20 cellular contexts compared by ENCODE assay signal in the genomic region with DNA sequence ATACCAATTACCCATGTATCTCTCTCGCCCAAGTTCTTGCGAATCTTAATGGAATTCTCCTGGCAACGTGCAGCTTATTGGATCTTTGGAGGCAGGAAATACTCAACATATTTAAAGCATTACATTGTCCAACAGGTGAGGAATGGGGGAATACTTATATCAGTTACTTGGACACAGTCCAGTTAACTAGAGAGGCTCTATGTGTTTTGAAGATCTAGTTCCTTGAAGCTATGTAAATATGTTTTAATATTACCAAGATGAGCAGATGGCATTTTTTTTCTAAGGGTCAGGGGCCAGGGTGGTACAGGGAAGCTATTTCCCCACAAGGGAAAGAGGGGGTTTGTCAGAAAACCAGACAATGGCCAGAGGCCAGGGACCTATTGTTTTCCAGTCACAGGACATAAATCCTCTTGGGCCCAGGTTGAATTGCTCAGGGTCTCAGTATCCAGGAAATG. TPM values are rescaled to one million over a fixed set of nuclear protein-coding genes. Genes with fewer than 3 reads are reported as not detected.
DNase-seq lines count a peak whose midpoint lies in the region; ATAC-seq and TF ChIP-seq lines count a peak whose summit lies in the region.
"Had no signal": no experiment of that assay in that cellular context is flagged by ENCODE, and none has a peak within 500 bp of the region (broad histone marks: within the 10 kb centered on the region; RNA-seq: fewer than 3 reads in every experiment).

No MANE protein-coding gene starts in this region.

- H3K9ac ChIP-seq in PC-3 (ENCODE audit: low read length), result no peak overlapping the region

- no peaks in the 10 kb centered on the region for H4K20me1 ChIP-seq in PC-3 (ENCODE audit: low read length)

- intact Hi-C loops in PC-3 (cut with micrococcal nuclease), result no loop called here
- intact Hi-C loops in posterior cingulate gyrus (cut with DNase I), result no loop called here

- no peaks in the 10 kb centered on the region for H3F3A ChIP-seq in PC-3 (ENCODE audit: low read length, unreplicated experiment)

- TF ChIP-seq CTCF in PC-3 (conservative IDR thresholded peaks at IDR 0.05; ENCODE audit: low read depth, low read length), result no peak
- TF ChIP-seq CTCF in endothelial cell (IDR thresholded peaks at IDR 0.05; ENCODE audit: unreplicated experiment), result no peak
- TF ChIP-seq CTCF in osteocyte (IDR thresholded peaks at IDR 0.05), result no peak

- H3K27me3 ChIP-seq in PC-3 (ENCODE audit: low read length), result peaks cover 4% of the 10 kb centered on the region
- H3K27me3 ChIP-seq: ascending aorta had no signal

- no peak overlapping the region for H3K4me3 ChIP-seq in PC-3 (ENCODE audit: low read length)
- H3K4me3 ChIP-seq: ascending aorta had no signal

- H3K27ac Mint-ChIP-seq in endothelial cell (ENCODE audit: unreplicated experiment) (peak overlapping the region; percentile 84), osteocyte (ENCODE audit: unreplicated experiment) (no peak overlapping the region)
- H3K27ac Mint-ChIP-seq: activated B cell treated with CpG ODN at 0.5 μM for 24 hours; CD4-positive, alpha-beta T cell; stimulated activated naive CD8-positive, alpha-beta T cell treated with anti-CD3 and anti-CD28 coated beads, Interleukin-15, Interleukin-2, amounts not matched to agents 100 ng/mL and 50 ng/mL, for 24 hours had no signal

- no peaks in the 10 kb centered on the region for H3K36me3 ChIP-seq in PC-3 (ENCODE audit: low read depth, low read length)
- H3K36me3 ChIP-seq: ascending aorta had no signal

- peaks cover 35% of the 10 kb centered on the region for H3K4me1 Mint-ChIP-seq in endothelial cell (ENCODE audit: unreplicated experiment)
- H3K4me1 Mint-ChIP-seq in osteocyte (ENCODE audit: unreplicated experiment), result peaks cover 3% of the 10 kb centered on the region

- no peak overlapping the region for H2AFZ ChIP-seq in PC-3 (ENCODE audit: low read length)

- CTCF ChIA-PET in PC-3 (lab: Charles Lee), result interaction anchor here (0.5 kb wide), 1 partner anchor 131 kb away, joined by 3 read pairs; no protein-coding TSS in a partner anchor

- no peaks in the 10 kb centered on the region for H3K9me2 ChIP-seq in PC-3 (replicated peaks; ENCODE audit: low read length)

- H3K4me1 ChIP-seq in PC-3 (ENCODE audit: insufficient read depth, low read length), result peaks cover 26% of the 10 kb centered on the region
- H3K4me1 ChIP-seq: ascending aorta had no signal

- ATAC-seq in PC-3, result peak; percentile 6; the same call in 1 of the 2 replicates
- ATAC-seq: Panc1 had no signal

- POLR2A ChIA-PET in PC-3 (lab: Charles Lee; ENCODE audit: unreplicated experiment), result no interaction called here

- H3K27ac ChIP-seq in PC-3 (ENCODE audit: low read length), result no peak overlapping the region
- H3K27ac ChIP-seq: 22Rv1, ascending aorta had no signal

- peak overlapping the region; percentile 23 for H3K4me2 ChIP-seq in PC-3 (ENCODE audit: low read length)

- H3K4me3 Mint-ChIP-seq in endothelial cell (ENCODE audit: unreplicated experiment) (no peak overlapping the region), osteocyte (ENCODE audit: unreplicated experiment) (no peak overlapping the region)
- H3K4me3 Mint-ChIP-seq: activated B cell treated with CpG ODN at 0.5 μM for 24 hours; CD4-positive, alpha-beta T cell; stimulated activated naive CD8-positive, alpha-beta T cell treated with anti-CD3 and anti-CD28 coated beads, Interleukin-15, Interleukin-2, amounts not matched to agents 100 ng/mL and 50 ng/mL, for 24 hours had no signal

- H3K36me3 Mint-ChIP-seq in endothelial cell (ENCODE audit: low read depth, unreplicated experiment) (no peaks in the 10 kb centered on the region), osteocyte (ENCODE audit: unreplicated experiment) (no peaks in the 10 kb centered on the region)

- BruUV-seq in PC-3 (replicated peaks; lab: Mats Ljungman, UMichigan), result no TSS peak

- H3K9me3 Mint-ChIP-seq in endothelial cell (ENCODE audit: unreplicated experiment), result no peaks in the 10 kb centered on the region
- H3K9me3 Mint-ChIP-seq in osteocyte (ENCODE audit: unreplicated experiment), result no peaks in the 10 kb centered on the region
- H3K9me3 Mint-ChIP-seq: activated B cell treated with CpG ODN at 0.5 μM for 24 hours; CD4-positive, alpha-beta T cell; stimulated activated naive CD8-positive, alpha-beta T cell treated with anti-CD3 and anti-CD28 coated beads, Interleukin-15, Interleukin-2, amounts not matched to agents 100 ng/mL and 50 ng/mL, for 24 hours had no signal

- DNase-seq in DMS53 (lab: John Stamatoyannopoulos, UW), result peak; percentile 24
- DNase-seq in DMS53 treated with DMSO at 0.1 percent for 48 hours (lab: John Stamatoyannopoulos, UW; ENCODE audit: unreplicated experiment), result no peak
- peak; percentile 84 for DNase-seq in PC-3
- no peak for DNase-seq in endothelial cell (ENCODE audit: low spot score)
- peak; percentile 71 for DNase-seq in pulmonary artery endothelial cell (ENCODE audit: low read depth, low spot score)
- no peak for DNase-seq in stimulated activated CD4-positive, alpha-beta T cell treated with anti-CD3 and anti-CD28 coated beads, Interleukin-4, amount 100 ng/mL, for 24 hours
- DNase-seq in osteocyte (ENCODE audit: extremely low spot score, unreplicated experiment), result no peak
- no peak for DNase-seq in posterior cingulate gyrus
- DNase-seq: activated B cell treated with CpG ODN at 0.5 μM for 24 hours; activated gamma-delta T cell treated with Interleukin-2 at 50 U/mL for 16 hours; CD4-positive, alpha-beta T cell; midbrain; NCI-H1694; nucleus accumbens; small intestine had no signal

- no peaks in the 10 kb centered on the region for H3K9me3 ChIP-seq in PC-3 (ENCODE audit: low read length)
- H3K9me3 ChIP-seq: ascending aorta had no signal

- no peaks in the 10 kb centered on the region for H3K79me2 ChIP-seq in PC-3 (ENCODE audit: low read length)

- peaks cover 9% of the 10 kb centered on the region for H3K27me3 Mint-ChIP-seq in endothelial cell (ENCODE audit: unreplicated experiment)
- H3K27me3 Mint-ChIP-seq in osteocyte (ENCODE audit: unreplicated experiment), result peaks cover 14% of the 10 kb centered on the region

RNA-seq across cellular contexts. Expression of a gene that starts 26.8 kb away (rescaled TPM):
- not detected in 2 replicates for total RNA-seq in PC-3 (2014; rRNA removed)
- 0.56 TPM for total RNA-seq in endothelial cell (ENCODE audit: unreplicated experiment)
- total RNA-seq in pulmonary artery endothelial cell, result not detected in 2 replicates
- total RNA-seq in osteocyte, result not detected in 2 replicates
- total RNA-seq: activated B cell treated with CpG ODN at 0.5 μM for 24 hours; ascending aorta; CD4-positive, alpha-beta T cell; T-helper 1 cell treated with Interleukin-12 subunit alpha and Interleukin-12 subunit beta and Interleukin-4 antibody, amounts not matched to agents 30 ng/mL and 1 ng/mL, for 36 hours had no signal

Comparison
In these comparisons a context has a peak if more than half of its experiments do, and no peak if none do; other contexts are left out.
1. DNase-seq: peak in DMS53 (single experiment), PC-3 (single experiment) and pulmonary artery endothelial cell (single experiment); none in DMS53 treated with DMSO at 0.1 percent for 48 hours (single experiment), endothelial cell (single experiment), stimulated activated CD4-positive, alpha-beta T cell treated with anti-CD3 and anti-CD28 coated beads, Interleukin-4, amount 100 ng/mL, for 24 hours (single experiment), osteocyte (single experiment) and posterior cingulate gyrus (0 of 10).